In the genomic region with DNA sequence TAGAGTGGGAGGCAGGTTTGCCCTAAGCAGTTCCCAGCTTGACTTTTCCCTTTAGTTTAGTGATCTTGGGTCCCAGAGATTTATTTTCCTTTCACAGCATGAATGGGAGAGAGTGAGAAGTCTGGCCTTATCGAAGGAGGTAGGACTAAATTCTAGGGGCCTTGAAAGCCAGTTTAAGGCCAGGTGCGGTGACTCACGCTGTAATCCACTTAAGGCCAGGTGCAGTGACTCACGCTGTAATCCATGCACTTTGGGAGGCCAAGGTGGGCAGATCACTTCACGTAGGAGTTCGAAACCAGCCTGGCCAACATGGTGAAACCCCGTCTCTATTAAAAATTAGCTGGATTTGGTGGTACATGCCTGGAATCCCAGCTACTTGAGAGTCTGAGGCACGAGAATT, we compare ENCODE assay signal across 1 cellular context.
TF ChIP-seq lines count a peak whose summit lies in the region.

No MANE protein-coding gene starts in this region.

TF ChIP-seq in HCT116, 20 proteins besides CTCF, POLR2A, EP300 and RAD21 (continued from another document):
- TF ChIP-seq, protein P1, sequence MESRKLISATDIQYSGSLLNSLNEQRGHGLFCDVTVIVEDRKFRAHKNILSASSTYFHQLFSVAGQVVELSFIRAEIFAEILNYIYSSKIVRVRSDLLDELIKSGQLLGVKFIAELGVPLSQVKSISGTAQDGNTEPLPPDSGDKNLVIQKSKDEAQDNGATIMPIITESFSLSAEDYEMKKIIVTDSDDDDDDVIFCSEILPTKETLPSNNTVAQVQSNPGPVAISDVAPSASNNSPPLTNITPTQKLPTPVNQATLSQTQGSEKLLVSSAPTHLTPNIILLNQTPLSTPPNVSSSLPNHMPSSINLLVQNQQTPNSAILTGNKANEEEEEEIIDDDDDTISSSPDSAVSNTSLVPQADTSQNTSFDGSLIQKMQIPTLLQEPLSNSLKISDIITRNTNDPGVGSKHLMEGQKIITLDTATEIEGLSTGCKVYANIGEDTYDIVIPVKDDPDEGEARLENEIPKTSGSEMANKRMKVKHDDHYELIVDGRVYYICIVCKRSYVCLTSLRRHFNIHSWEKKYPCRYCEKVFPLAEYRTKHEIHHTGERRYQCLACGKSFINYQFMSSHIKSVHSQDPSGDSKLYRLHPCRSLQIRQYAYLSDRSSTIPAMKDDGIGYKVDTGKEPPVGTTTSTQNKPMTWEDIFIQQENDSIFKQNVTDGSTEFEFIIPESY (IDR thresholded peaks at IDR 0.05; ENCODE audit: extremely low read depth, insufficient replicate concordance, low read length), result no peak
- peak; percentile 32 for TF ChIP-seq JUND (IDR thresholded peaks at IDR 0.05)
- TF ChIP-seq FOSL1 (IDR thresholded peaks at IDR 0.05; ENCODE audit: low read depth), result peak; percentile 36; the same call in 1 of the 2 replicates
- TF ChIP-seq SP1 (IDR thresholded peaks at IDR 0.05; ENCODE audit: low read depth), result no peak
- TF ChIP-seq YY1 (IDR thresholded peaks at IDR 0.05; ENCODE audit: extremely low read depth, insufficient replicate concordance, low read depth, low read length), result no peak
- TF ChIP-seq CBX3 (IDR thresholded peaks at IDR 0.05; ENCODE audit: low read depth), result no peak
- TF ChIP-seq ELF1 (IDR thresholded peaks at IDR 0.05; ENCODE audit: borderline replicate concordance, low read depth), result no peak
- TF ChIP-seq SIN3A (IDR thresholded peaks at IDR 0.05; ENCODE audit: low read depth), result no peak
